1 cellular context compared by ENCODE assay signal in the genomic region with DNA sequence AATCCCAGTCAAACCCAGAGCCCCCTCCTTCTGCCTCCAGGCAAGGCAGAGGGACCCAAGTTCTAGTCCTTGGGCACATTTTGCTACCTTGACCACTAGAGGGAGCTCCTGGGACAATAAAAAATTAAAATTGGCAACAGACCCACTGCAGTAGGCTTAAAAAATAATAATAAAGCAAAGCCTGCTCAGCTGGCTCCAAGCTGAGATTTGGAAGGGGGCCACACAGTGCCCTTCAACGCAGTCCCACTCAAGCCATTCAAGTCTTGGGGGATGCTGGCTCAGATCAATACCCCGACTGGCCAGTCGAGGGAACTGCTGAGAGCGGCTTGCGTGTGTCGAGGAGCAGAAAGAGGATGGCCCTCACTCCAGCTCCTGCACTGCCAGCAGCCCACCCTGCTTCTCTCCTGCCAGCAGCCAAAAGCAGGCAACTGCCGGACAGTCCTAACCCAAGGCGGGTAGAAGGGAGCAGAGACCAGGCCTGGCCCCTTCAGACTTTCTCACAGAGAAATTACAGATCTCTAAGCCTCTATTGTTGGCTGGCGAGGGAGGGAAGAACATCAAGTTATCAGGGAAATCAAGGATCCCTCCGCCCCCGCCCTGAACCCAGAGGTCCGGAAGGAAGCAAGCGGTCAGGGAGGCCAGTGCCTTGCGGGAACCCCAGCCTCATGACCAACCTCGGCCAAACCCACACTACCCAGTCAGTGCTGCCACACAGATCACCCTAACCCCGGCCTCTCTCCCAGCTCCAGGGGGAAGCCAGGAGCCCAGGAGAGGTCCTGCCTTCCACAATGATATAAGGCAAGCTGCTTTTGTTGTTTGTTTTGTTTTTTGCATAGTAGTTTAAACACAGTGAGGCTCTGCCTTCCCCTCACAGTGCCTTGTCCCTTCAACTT.
TF ChIP-seq lines count a peak whose summit lies in the region.

No MANE protein-coding gene starts in this region.

TF ChIP-seq in IMR-90, 13 proteins besides CTCF, POLR2A, EP300 and RAD21:
- TF ChIP-seq MAFK (IDR thresholded peaks at IDR 0.05; ENCODE audit: low read depth, low read length): no peak
- TF ChIP-seq SMC3 (IDR thresholded peaks at IDR 0.05; ENCODE audit: low read depth, low read length): peak; percentile 64
